Comparison of ENCODE assay signal across 8 cellular contexts in the genomic region with DNA sequence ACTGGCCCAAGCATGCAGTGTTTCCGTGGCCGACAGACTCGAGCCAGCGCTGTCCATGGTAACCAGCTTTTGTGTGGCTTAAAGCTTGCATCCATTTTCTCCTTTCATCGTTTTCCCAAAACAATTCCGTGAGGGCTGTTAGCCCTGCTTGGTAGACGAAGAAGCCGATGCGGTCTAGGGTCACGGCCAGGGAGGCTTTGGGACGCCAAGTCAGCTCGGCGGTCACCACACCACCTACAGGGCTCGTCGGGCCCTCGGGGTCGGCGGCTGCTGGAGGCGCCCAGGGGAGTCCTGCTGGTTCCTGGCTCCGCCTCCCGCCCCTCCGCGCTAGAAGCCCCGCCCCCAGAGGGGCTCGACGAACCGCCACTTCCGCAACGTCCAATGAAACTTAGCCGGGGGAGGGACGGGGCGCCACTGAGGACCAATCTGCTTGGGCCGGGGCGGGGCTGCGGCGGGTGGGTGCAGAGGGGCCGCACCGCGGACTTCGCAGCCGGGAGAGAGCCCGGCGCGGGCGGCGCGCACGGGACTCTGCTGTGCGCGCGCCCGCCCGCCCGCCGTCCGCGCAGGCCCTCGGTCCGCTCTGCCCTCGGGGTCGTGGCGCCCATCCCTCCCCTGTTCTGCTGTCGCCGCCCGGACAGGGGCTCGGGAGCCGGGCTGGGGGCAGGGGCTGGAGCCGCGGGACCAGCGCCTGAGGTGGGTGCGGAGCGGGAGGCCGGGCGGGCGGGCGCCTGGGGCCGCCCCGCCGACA. TPM values are rescaled to one million over a fixed set of nuclear protein-coding genes. Genes with fewer than 3 reads are reported as not detected.
DNase-seq lines count a peak whose midpoint lies in the region; ATAC-seq and TF ChIP-seq lines count a peak whose summit lies in the region.

A gene with protein sequence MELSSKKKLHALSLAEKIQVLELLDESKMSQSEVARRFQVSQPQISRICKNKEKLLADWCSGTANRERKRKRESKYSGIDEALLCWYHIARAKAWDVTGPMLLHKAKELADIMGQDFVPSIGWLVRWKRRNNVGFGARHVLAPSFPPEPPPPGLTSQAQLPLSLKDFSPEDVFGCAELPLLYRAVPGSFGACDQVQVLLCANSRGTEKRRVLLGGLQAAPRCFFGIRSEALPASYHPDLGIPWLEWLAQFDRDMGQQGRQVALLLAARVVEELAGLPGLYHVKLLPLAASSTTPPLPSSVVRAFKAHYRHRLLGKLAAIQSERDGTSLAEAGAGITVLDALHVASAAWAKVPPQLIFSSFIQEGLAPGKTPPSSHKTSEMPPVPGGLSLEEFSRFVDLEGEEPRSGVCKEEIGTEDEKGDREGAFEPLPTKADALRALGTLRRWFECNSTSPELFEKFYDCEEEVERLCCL (plus strand): TSS at position 487 of the 748 bp plus-strand sequence. CDS start 1,058 bp downstream, outside the sequence.

- intact Hi-C loops in activated B cell treated with CpG ODN at 0.5 μM for 24 hours (cut with micrococcal nuclease) = loop anchor here (1.0 to 2.0 kb wide), 4 partner anchors 21 to 261 kb away; a partner anchor contains a TSS

- peaks cover 28% of the 10 kb centered on the region for H3K36me3 Mint-ChIP-seq in activated B cell treated with CpG ODN at 0.5 μM for 24 hours (ENCODE audit: low read depth)

- peak; percentile 99 for DNase-seq in AG08396 (ENCODE audit: low spot score)
- peak; percentile 91 for DNase-seq in NCI-H226
- DNase-seq in activated B cell treated with CpG ODN at 0.5 μM for 24 hours = peak; percentile 96
- peak; percentile 51 to 98 (median 95) for DNase-seq in caudate nucleus (lab: John Stamatoyannopoulos, UW)
- peak; percentile 98 for DNase-seq in islet precursor cell
- peak; percentile 89 to 98 for DNase-seq in stimulated activated CD4-positive, alpha-beta T cell treated with anti-CD3 and anti-CD28 coated beads, Interleukin-12 subunit alpha, Interleukin-12 subunit beta, amount 100 ng/mL, for 24 hours (ENCODE audit: low read depth in 2 of 2)

- H3K4me1 Mint-ChIP-seq in activated B cell treated with CpG ODN at 0.5 μM for 24 hours = peaks cover 23% of the 10 kb centered on the region

- no peak for TF ChIP-seq CTCF in activated B cell treated with CpG ODN at 0.5 μM for 24 hours (IDR thresholded peaks at IDR 0.05)

- peak; percentile 84 for ATAC-seq in GM19023 (IDR thresholded peaks at IDR 0.05; ENCODE audit: unreplicated experiment)
- peak; percentile 81 for ATAC-seq in HG03175 (IDR thresholded peaks at IDR 0.05; ENCODE audit: unreplicated experiment)
- peak; percentile 97 for ATAC-seq in activated B cell treated with CpG ODN at 0.5 μM for 24 hours (ENCODE audit: low read depth)

- peak within 1 kb of the TSS; percentile 89 for H3K27ac ChIP-seq in caudate nucleus (ENCODE audit: low read depth, low read length)

- H3K4me3 Mint-ChIP-seq in activated B cell treated with CpG ODN at 0.5 μM for 24 hours = peak within 1 kb of the TSS; percentile 91

- CTCF ChIA-PET in activated B cell treated with CpG ODN at 0.5 μM for 24 hours (lab: Charles Lee) = interaction anchor here (0.6 to 2.9 kb wide), 2 partner anchors 25 to 133 kb away, joined by 3 to 9 read pairs; no protein-coding TSS in a partner anchor

- no peaks in the 10 kb centered on the region for H3K27me3 Mint-ChIP-seq in activated B cell treated with CpG ODN at 0.5 μM for 24 hours

- H3K27ac Mint-ChIP-seq in activated B cell treated with CpG ODN at 0.5 μM for 24 hours = peak within 1 kb of the TSS; percentile 83

- no peaks in the 10 kb centered on the region for H3K9me3 Mint-ChIP-seq in activated B cell treated with CpG ODN at 0.5 μM for 24 hours

- POLR2A ChIA-PET in activated B cell treated with CpG ODN at 0.5 μM for 24 hours (lab: Charles Lee) = interaction anchor here (0.8 to 1.8 kb wide), 4 partner anchors 16 to 154 kb away, joined by 3 to 16 read pairs (median 6); a partner anchor contains a TSS

RNA-seq across cellular contexts. Expression of the gene that starts here (rescaled TPM):
- 1.4 and 1.6 TPM in 2 replicates for total RNA-seq in activated B cell treated with CpG ODN at 0.5 μM for 24 hours

Comparison
In these comparisons a context has a peak if more than half of its experiments do, and no peak if none do; other contexts are left out.
1. Peak in every context shown above with its lines: DNase-seq, ATAC-seq and H3K27ac ChIP-seq.